12 cellular contexts compared by ENCODE assay signal in genomic region chr15:80588801-80589200, GRCh38.
A peak's percentile ranks its signal among the peaks of the same experiment; 100 is the strongest.
DNase-seq lines count a peak whose midpoint lies in the region; ATAC-seq and TF ChIP-seq lines count a peak whose summit lies in the region.
"Had no signal": no experiment of that assay in that cellular context is flagged by ENCODE, and none has a peak within 500 bp of the region (broad histone marks: within the 10 kb centered on the region; RNA-seq: fewer than 3 reads in every experiment).

No MANE protein-coding gene starts in this region.

- no peak overlapping the region for H3K4me3 ChIP-seq in fibroblast of mammary gland (ENCODE audit: control insufficient read depth, low read depth, low read length)

- TF ChIP-seq CTCF in fibroblast of mammary gland (conservative IDR thresholded peaks at IDR 0.05; ENCODE audit: control insufficient read depth, insufficient read depth, low read depth, low read length) = no peak
- no peak for TF ChIP-seq CTCF in mesothelial cell of epicardium (IDR thresholded peaks at IDR 0.05; ENCODE audit: unreplicated experiment)

- no peaks in the 10 kb centered on the region for H3K9me3 Mint-ChIP-seq in mesothelial cell of epicardium
- no peaks in the 10 kb centered on the region for H3K9me3 Mint-ChIP-seq in T-helper 2 cell treated with Interferon-gamma antibody and Interleukin-4, amounts not matched to agents 5 μg/mL and 100 μg/mL, for 36 hours
- H3K9me3 Mint-ChIP-seq: activated T-helper 1 cell treated with anti-CD3 and anti-CD28 coated beads, Interleukin-12 subunit alpha, Interleukin-12 subunit beta, Interleukin-2, Interleukin-4 antibody, amounts not matched to agents 30 ng/mL and 10 ng/mL and 1 ng/mL, durations not matched to agents 14 hours and 24 hours and 36 hours; naive thymus-derived CD8-positive, alpha-beta T cell had no signal

- no peaks in the 10 kb centered on the region for H3K27me3 Mint-ChIP-seq in mesothelial cell of epicardium (ENCODE audit: low read depth)
- peaks cover 3% of the 10 kb centered on the region for H3K27me3 Mint-ChIP-seq in T-helper 2 cell treated with Interferon-gamma antibody and Interleukin-4, amounts not matched to agents 5 μg/mL and 100 μg/mL, for 36 hours (ENCODE audit: low read depth)

- no peaks in the 10 kb centered on the region for H3K4me1 Mint-ChIP-seq in mesothelial cell of epicardium
- H3K4me1 Mint-ChIP-seq in T-helper 2 cell treated with Interferon-gamma antibody and Interleukin-4, amounts not matched to agents 5 μg/mL and 100 μg/mL, for 36 hours (ENCODE audit: low read depth) = peaks cover 1% of the 10 kb centered on the region
- H3K4me1 Mint-ChIP-seq: naive thymus-derived CD8-positive, alpha-beta T cell had no signal

- H3K36me3 Mint-ChIP-seq in mesothelial cell of epicardium = peaks cover 14% of the 10 kb centered on the region
- no peaks in the 10 kb centered on the region for H3K36me3 Mint-ChIP-seq in T-helper 2 cell treated with Interferon-gamma antibody and Interleukin-4, amounts not matched to agents 5 μg/mL and 100 μg/mL, for 36 hours (ENCODE audit: low read depth)
- H3K36me3 Mint-ChIP-seq: naive thymus-derived CD8-positive, alpha-beta T cell had no signal

- H3K4me3 Mint-ChIP-seq in mesothelial cell of epicardium = no peak overlapping the region
- no peak overlapping the region for H3K4me3 Mint-ChIP-seq in T-helper 2 cell treated with Interferon-gamma antibody and Interleukin-4, amounts not matched to agents 5 μg/mL and 100 μg/mL, for 36 hours
- H3K4me3 Mint-ChIP-seq: activated T-helper 1 cell treated with anti-CD3 and anti-CD28 coated beads, Interleukin-12 subunit alpha, Interleukin-12 subunit beta, Interleukin-2, Interleukin-4 antibody, amounts not matched to agents 30 ng/mL and 10 ng/mL and 1 ng/mL, durations not matched to agents 14 hours and 24 hours and 36 hours; naive thymus-derived CD8-positive, alpha-beta T cell had no signal

- DNase-seq in NCI-H146 (lab: John Stamatoyannopoulos, UW) (peak; percentile 15), NCI-H146 treated with DMSO at 0.1 percent for 48 hours (lab: John Stamatoyannopoulos, UW; ENCODE audit: unreplicated experiment) (no peak), fibroblast of mammary gland (ENCODE audit: low read depth) (peak; percentile 96), smooth muscle cell of the brain vasculature (ENCODE audit: low read depth, low spot score) (peak; percentile 21), NCI-H1694 treated with DMSO at 0.1 percent for 48 hours (lab: John Stamatoyannopoulos, UW) (no peak), mesothelial cell of epicardium (ENCODE audit: low spot score in 2 of 2, unreplicated experiment in 2 of 2) (no peak)
- DNase-seq in T-helper 2 cell treated with Interferon-gamma antibody and Interleukin-4, amounts not matched to agents 5 μg/mL and 100 μg/mL, for 36 hours (ENCODE audit: low spot score) = no peak
- DNase-seq: hypothalamus; naive thymus-derived CD8-positive, alpha-beta T cell; NCI-H526 treated with DMSO at 0.1 percent for 48 hours had no signal

- no peak overlapping the region for H3K27ac Mint-ChIP-seq in mesothelial cell of epicardium
- H3K27ac Mint-ChIP-seq in T-helper 2 cell treated with Interferon-gamma antibody and Interleukin-4, amounts not matched to agents 5 μg/mL and 100 μg/mL, for 36 hours = no peak overlapping the region
- H3K27ac Mint-ChIP-seq: activated T-helper 1 cell treated with anti-CD3 and anti-CD28 coated beads, Interleukin-12 subunit alpha, Interleukin-12 subunit beta, Interleukin-2, Interleukin-4 antibody, amounts not matched to agents 30 ng/mL and 10 ng/mL and 1 ng/mL, durations not matched to agents 14 hours and 24 hours and 36 hours; naive thymus-derived CD8-positive, alpha-beta T cell had no signal

- ATAC-seq in SK-N-SH treated with all-trans-retinoic acid at 6 μM for 48 hours = peak; percentile 71
- ATAC-seq: naive thymus-derived CD8-positive, alpha-beta T cell had no signal

TF ChIP-seq in SK-N-SH treated with all-trans-retinoic acid at 6 μM for 48 hours, 23 proteins besides CTCF, POLR2A, EP300 and RAD21:
- TF ChIP-seq, protein P1, sequence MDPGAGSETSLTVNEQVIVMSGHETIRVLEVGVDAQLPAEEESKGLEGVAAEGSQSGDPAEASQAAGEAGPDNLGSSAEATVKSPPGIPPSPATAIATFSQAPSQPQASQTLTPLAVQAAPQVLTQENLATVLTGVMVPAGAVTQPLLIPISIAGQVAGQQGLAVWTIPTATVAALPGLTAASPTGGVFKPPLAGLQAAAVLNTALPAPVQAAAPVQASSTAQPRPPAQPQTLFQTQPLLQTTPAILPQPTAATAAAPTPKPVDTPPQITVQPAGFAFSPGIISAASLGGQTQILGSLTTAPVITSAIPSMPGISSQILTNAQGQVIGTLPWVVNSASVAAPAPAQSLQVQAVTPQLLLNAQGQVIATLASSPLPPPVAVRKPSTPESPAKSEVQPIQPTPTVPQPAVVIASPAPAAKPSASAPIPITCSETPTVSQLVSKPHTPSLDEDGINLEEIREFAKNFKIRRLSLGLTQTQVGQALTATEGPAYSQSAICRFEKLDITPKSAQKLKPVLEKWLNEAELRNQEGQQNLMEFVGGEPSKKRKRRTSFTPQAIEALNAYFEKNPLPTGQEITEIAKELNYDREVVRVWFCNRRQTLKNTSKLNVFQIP (CRISPR knock-in tag; IDR thresholded peaks at IDR 0.05; ENCODE audit: borderline replicate concordance, low read depth) = no peak
- TF ChIP-seq ISL1 (CRISPR knock-in tag; IDR thresholded peaks at IDR 0.05) (no peak), CSDC2 (CRISPR knock-in tag; IDR thresholded peaks at IDR 0.05) (no peak), TCF4 (CRISPR knock-in tag; IDR thresholded peaks at IDR 0.05; ENCODE audit: borderline replicate concordance) (no peak), ARNTL (CRISPR knock-in tag; IDR thresholded peaks at IDR 0.05; ENCODE audit: borderline replicate concordance, low read depth) (no peak), TSHZ2 (CRISPR knock-in tag; IDR thresholded peaks at IDR 0.05) (no peak), CSRNP3 (CRISPR knock-in tag; IDR thresholded peaks at IDR 0.05) (no peak), ESRRG (CRISPR knock-in tag; IDR thresholded peaks at IDR 0.05) (no peak)
- TF ChIP-seq, protein P2, sequence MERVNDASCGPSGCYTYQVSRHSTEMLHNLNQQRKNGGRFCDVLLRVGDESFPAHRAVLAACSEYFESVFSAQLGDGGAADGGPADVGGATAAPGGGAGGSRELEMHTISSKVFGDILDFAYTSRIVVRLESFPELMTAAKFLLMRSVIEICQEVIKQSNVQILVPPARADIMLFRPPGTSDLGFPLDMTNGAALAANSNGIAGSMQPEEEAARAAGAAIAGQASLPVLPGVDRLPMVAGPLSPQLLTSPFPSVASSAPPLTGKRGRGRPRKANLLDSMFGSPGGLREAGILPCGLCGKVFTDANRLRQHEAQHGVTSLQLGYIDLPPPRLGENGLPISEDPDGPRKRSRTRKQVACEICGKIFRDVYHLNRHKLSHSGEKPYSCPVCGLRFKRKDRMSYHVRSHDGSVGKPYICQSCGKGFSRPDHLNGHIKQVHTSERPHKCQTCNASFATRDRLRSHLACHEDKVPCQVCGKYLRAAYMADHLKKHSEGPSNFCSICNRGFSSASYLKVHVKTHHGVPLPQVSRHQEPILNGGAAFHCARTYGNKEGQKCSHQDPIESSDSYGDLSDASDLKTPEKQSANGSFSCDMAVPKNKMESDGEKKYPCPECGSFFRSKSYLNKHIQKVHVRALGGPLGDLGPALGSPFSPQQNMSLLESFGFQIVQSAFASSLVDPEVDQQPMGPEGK (CRISPR knock-in tag; IDR thresholded peaks at IDR 0.05; ENCODE audit: borderline replicate concordance) = no peak

Comparison
In these comparisons a context has a peak if more than half of its experiments do, and no peak if none do; other contexts are left out.
1. DNase-seq: peak in NCI-H146 (single experiment), fibroblast of mammary gland (single experiment) and smooth muscle cell of the brain vasculature (single experiment); none in NCI-H146 treated with DMSO at 0.1 percent for 48 hours (single experiment), NCI-H1694 treated with DMSO at 0.1 percent for 48 hours (single experiment), mesothelial cell of epicardium (0 of 2) and T-helper 2 cell treated with Interferon-gamma antibody and Interleukin-4, amounts not matched to agents 5 μg/mL and 100 μg/mL, for 36 hours (single experiment).